1 cellular context compared by ENCODE assay signal in genomic region chr17:82317394-82318168, GRCh38.
TF ChIP-seq lines count a peak whose summit lies in the region.

Gene CD7, minus strand, starts transcription at chr17:82317608. Its CDS starts 113 bp downstream, at chr17:82317495.

TF ChIP-seq in HepG2, 621 proteins besides CTCF, POLR2A, EP300 and RAD21 (continued from another document and continues in another):
- TF ChIP-seq, protein P1, sequence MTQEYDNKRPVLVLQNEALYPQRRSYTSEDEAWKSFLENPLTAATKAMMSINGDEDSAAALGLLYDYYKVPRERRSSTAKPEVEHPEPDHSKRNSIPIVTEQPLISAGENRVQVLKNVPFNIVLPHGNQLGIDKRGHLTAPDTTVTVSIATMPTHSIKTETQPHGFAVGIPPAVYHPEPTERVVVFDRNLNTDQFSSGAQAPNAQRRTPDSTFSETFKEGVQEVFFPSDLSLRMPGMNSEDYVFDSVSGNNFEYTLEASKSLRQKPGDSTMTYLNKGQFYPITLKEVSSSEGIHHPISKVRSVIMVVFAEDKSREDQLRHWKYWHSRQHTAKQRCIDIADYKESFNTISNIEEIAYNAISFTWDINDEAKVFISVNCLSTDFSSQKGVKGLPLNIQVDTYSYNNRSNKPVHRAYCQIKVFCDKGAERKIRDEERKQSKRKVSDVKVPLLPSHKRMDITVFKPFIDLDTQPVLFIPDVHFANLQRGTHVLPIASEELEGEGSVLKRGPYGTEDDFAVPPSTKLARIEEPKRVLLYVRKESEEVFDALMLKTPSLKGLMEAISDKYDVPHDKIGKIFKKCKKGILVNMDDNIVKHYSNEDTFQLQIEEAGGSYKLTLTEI (CRISPR knock-in tag; conservative IDR thresholded peaks at IDR 0.05), result no peak
- TF ChIP-seq CENPX (CRISPR knock-in tag; IDR thresholded peaks at IDR 0.05), result no peak
- no peak for TF ChIP-seq ZNF724P (CRISPR knock-in tag; IDR thresholded peaks at IDR 0.05; ENCODE audit: borderline replicate concordance)
- TF ChIP-seq MLLT10 (CRISPR knock-in tag; IDR thresholded peaks at IDR 0.05), result no peak
- no peak for TF ChIP-seq ZNF446 (CRISPR knock-in tag; IDR thresholded peaks at IDR 0.05)
- TF ChIP-seq, protein P2, sequence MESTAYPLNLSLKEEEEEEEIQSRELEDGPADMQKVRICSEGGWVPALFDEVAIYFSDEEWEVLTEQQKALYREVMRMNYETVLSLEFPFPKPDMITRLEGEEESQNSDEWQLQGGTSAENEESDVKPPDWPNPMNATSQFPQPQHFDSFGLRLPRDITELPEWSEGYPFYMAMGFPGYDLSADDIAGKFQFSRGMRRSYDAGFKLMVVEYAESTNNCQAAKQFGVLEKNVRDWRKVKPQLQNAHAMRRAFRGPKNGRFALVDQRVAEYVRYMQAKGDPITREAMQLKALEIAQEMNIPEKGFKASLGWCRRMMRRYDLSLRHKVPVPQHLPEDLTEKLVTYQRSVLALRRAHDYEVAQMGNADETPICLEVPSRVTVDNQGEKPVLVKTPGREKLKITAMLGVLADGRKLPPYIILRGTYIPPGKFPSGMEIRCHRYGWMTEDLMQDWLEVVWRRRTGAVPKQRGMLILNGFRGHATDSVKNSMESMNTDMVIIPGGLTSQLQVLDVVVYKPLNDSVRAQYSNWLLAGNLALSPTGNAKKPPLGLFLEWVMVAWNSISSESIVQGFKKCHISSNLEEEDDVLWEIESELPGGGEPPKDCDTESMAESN (CRISPR knock-in tag; conservative IDR thresholded peaks at IDR 0.05), result peak; percentile 51; the same call in 1 of the 2 replicates
- no peak for TF ChIP-seq CBX5 (CRISPR knock-in tag; IDR thresholded peaks at IDR 0.05; ENCODE audit: borderline replicate concordance)
- TF ChIP-seq, protein P3, sequence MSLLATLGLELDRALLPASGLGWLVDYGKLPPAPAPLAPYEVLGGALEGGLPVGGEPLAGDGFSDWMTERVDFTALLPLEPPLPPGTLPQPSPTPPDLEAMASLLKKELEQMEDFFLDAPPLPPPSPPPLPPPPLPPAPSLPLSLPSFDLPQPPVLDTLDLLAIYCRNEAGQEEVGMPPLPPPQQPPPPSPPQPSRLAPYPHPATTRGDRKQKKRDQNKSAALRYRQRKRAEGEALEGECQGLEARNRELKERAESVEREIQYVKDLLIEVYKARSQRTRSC (CRISPR knock-in tag; IDR thresholded peaks at IDR 0.05; ENCODE audit: low read depth), result no peak
- no peak for TF ChIP-seq ZNF703 (CRISPR knock-in tag; IDR thresholded peaks at IDR 0.05; ENCODE audit: borderline replicate concordance)
- TF ChIP-seq ATM (IDR thresholded peaks at IDR 0.05; ENCODE audit: borderline replicate concordance), result no peak
- no peak for TF ChIP-seq RFX3 (CRISPR knock-in tag; IDR thresholded peaks at IDR 0.05)
- TF ChIP-seq MIER2 (CRISPR knock-in tag; IDR thresholded peaks at IDR 0.05), result no peak
- TF ChIP-seq ZSCAN30 (CRISPR knock-in tag; IDR thresholded peaks at IDR 0.05), result no peak
- TF ChIP-seq PRDM15 (CRISPR knock-in tag; IDR thresholded peaks at IDR 0.05), result no peak
- TF ChIP-seq PAX8 (CRISPR knock-in tag; IDR thresholded peaks at IDR 0.05; ENCODE audit: borderline replicate concordance), result no peak; the same call in 1 of the 2 replicates
- TF ChIP-seq ATRX (CRISPR knock-in tag; IDR thresholded peaks at IDR 0.05; ENCODE audit: borderline replicate concordance), result 0 out of 2 replicates have a peak, but pooled peaks have one; percentile 47
- 0 out of 2 replicates have a peak, but pooled peaks have one; percentile 37 for TF ChIP-seq ZNF256 (CRISPR knock-in tag; conservative IDR thresholded peaks at IDR 0.05)
- TF ChIP-seq ZFP36 (IDR thresholded peaks at IDR 0.05; ENCODE audit: borderline replicate concordance, low read depth, low read length, partially characterized antibody), result peak; percentile 90
- peak; percentile 80; the same call in 1 of the 2 replicates for TF ChIP-seq HDAC2 (CRISPR knock-in tag; IDR thresholded peaks at IDR 0.05)
- no peak for TF ChIP-seq CSRNP2 (CRISPR knock-in tag; conservative IDR thresholded peaks at IDR 0.05; ENCODE audit: low read depth)
- no peak for TF ChIP-seq KLF13 (CRISPR knock-in tag; IDR thresholded peaks at IDR 0.05)
- no peak for TF ChIP-seq FOXP1 (IDR thresholded peaks at IDR 0.05)
- no peak for TF ChIP-seq FOXP1 (CRISPR knock-in tag; IDR thresholded peaks at IDR 0.05)
- TF ChIP-seq, protein P4, sequence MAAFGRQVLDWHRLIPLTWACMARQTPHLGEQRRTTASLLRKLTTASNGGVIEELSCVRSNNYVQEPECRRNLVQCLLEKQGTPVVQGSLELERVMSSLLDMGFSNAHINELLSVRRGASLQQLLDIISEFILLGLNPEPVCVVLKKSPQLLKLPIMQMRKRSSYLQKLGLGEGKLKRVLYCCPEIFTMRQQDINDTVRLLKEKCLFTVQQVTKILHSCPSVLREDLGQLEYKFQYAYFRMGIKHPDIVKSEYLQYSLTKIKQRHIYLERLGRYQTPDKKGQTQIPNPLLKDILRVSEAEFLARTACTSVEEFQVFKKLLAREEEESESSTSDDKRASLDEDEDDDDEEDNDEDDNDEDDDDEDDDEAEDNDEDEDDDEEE (CRISPR knock-in tag; IDR thresholded peaks at IDR 0.05), result peak; percentile 17; the same call in 1 of the 2 replicates
- peak; percentile 32; the same call in 1 of the 2 replicates for TF ChIP-seq ZNF784 (CRISPR knock-in tag; IDR thresholded peaks at IDR 0.05; ENCODE audit: borderline replicate concordance)
- no peak for TF ChIP-seq EZH2 (conservative IDR thresholded peaks at IDR 0.05; ENCODE audit: low read depth, low read length)
- TF ChIP-seq ZSCAN25 (CRISPR knock-in tag; IDR thresholded peaks at IDR 0.05), result peak; percentile 92
- TF ChIP-seq JUND (CRISPR knock-in tag; IDR thresholded peaks at IDR 0.05), result no peak
- TF ChIP-seq BRD4 (CRISPR knock-in tag; IDR thresholded peaks at IDR 0.05), result 0 out of 2 replicates have a peak, but pooled peaks have one; percentile 10
- no peak for TF ChIP-seq ZNF572 (CRISPR knock-in tag; IDR thresholded peaks at IDR 0.05)
- no peak for TF ChIP-seq ZKSCAN8 (CRISPR knock-in tag; IDR thresholded peaks at IDR 0.05; ENCODE audit: borderline replicate concordance)
- TF ChIP-seq HNRNPLL (IDR thresholded peaks at IDR 0.05; ENCODE audit: low read depth, low read length, poor library complexity, severe bottlenecking), result peak; percentile 52
- TF ChIP-seq SIN3B (IDR thresholded peaks at IDR 0.05; ENCODE audit: low read length), result no peak
- peak; percentile 56 for TF ChIP-seq MED1 (CRISPR knock-in tag; IDR thresholded peaks at IDR 0.05)
- TF ChIP-seq ZNF75D (CRISPR knock-in tag; IDR thresholded peaks at IDR 0.05; ENCODE audit: borderline replicate concordance), result no peak
- peak; percentile 73 for TF ChIP-seq RXRA (CRISPR knock-in tag; IDR thresholded peaks at IDR 0.05)
- TF ChIP-seq ZNF552 (CRISPR knock-in tag; IDR thresholded peaks at IDR 0.05; ENCODE audit: borderline replicate concordance), result peak; percentile 52; the same call in 1 of the 2 replicates
- TF ChIP-seq ZNF17 (CRISPR knock-in tag; IDR thresholded peaks at IDR 0.05), result no peak
- TF ChIP-seq, protein P5, sequence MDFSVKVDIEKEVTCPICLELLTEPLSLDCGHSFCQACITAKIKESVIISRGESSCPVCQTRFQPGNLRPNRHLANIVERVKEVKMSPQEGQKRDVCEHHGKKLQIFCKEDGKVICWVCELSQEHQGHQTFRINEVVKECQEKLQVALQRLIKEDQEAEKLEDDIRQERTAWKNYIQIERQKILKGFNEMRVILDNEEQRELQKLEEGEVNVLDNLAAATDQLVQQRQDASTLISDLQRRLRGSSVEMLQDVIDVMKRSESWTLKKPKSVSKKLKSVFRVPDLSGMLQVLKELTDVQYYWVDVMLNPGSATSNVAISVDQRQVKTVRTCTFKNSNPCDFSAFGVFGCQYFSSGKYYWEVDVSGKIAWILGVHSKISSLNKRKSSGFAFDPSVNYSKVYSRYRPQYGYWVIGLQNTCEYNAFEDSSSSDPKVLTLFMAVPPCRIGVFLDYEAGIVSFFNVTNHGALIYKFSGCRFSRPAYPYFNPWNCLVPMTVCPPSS (IDR thresholded peaks at IDR 0.05), result no peak
- no peak for TF ChIP-seq EHMT2 (IDR thresholded peaks at IDR 0.05; ENCODE audit: borderline replicate concordance, low read depth, low read length)
- TF ChIP-seq PAXIP1 (CRISPR knock-in tag; conservative IDR thresholded peaks at IDR 0.05), result peak; percentile 67; the same call in 1 of the 2 replicates
- peak; percentile 67 for TF ChIP-seq RBFOX2 (IDR thresholded peaks at IDR 0.05; ENCODE audit: low read depth, low read length)
- TF ChIP-seq POLR2G (IDR thresholded peaks at IDR 0.05; ENCODE audit: low read depth, low read length), result peak; percentile 65; the same call in 1 of the 2 replicates
- no peak for TF ChIP-seq U2AF1 (optimal IDR thresholded peaks at IDR 0.05; ENCODE audit: low read depth, low read length)
- no peak for TF ChIP-seq TCF12 (IDR thresholded peaks at IDR 0.05)
- no peak; the same call in none of the 2 replicates for TF ChIP-seq TCF12 (CRISPR knock-in tag; IDR thresholded peaks at IDR 0.05)
- TF ChIP-seq ZSCAN12 (CRISPR knock-in tag; IDR thresholded peaks at IDR 0.05), result peak; percentile 65; the same call in 1 of the 2 replicates
- no peak for TF ChIP-seq ARID2 (CRISPR knock-in tag; IDR thresholded peaks at IDR 0.05; ENCODE audit: borderline replicate concordance)
- no peak for TF ChIP-seq ZFP1 (CRISPR knock-in tag; IDR thresholded peaks at IDR 0.05)
- TF ChIP-seq FOSL2 (CRISPR knock-in tag; IDR thresholded peaks at IDR 0.05), result no peak; the same call in 1 of the 2 replicates
- TF ChIP-seq HHEX (CRISPR knock-in tag; IDR thresholded peaks at IDR 0.05), result no peak
- no peak for TF ChIP-seq ZNF720 (CRISPR knock-in tag; IDR thresholded peaks at IDR 0.05)
